ENCODE assay signal across 32 cellular contexts in the genomic region with DNA sequence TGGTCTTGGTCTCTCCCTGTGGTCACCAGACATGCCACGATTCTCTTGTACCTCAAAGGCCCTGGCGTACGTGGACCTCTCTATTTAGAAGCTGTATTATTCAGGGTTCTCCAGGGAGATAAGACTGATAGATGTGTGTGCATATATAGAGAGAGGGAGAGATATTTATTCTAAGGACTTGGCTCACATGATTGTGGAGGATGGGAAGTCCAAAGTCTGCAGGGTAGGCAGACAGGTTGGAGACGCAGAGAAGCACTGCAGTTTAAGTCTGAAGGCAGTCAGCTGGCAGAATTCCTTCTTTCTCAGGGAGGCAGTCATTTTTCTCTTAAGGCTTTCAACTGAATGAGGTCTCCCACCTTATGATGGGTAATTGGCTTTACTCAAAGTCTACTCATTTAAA. TPM values are rescaled to one million over a fixed set of nuclear protein-coding genes. Genes with fewer than 3 reads are reported as not detected.
"Had no signal": no experiment of that assay in that cellular context is flagged by ENCODE, and none has a peak within 500 bp of the region (broad histone marks: within the 10 kb centered on the region; RNA-seq: fewer than 3 reads in every experiment).

No MANE protein-coding gene starts in this region.

- H3K4me1 ChIP-seq: ascending aorta had no signal

- H3K36me3 Mint-ChIP-seq: activated CD8-positive, alpha-beta memory T cell treated with anti-CD3 and anti-CD28 coated beads, Interleukin-2, amount 10 ng/mL, durations not matched to agents 7 days and 5 days; activated naive CD4-positive, alpha-beta T cell treated with anti-CD3 and anti-CD28 coated beads, Interleukin-2, amount 50 U/mL, for 24 hours; IgD-negative memory B cell had no signal

- H3K27ac Mint-ChIP-seq: activated CD8-positive, alpha-beta memory T cell treated with anti-CD3 and anti-CD28 coated beads, Interleukin-2, amount 10 ng/mL, durations not matched to agents 7 days and 5 days; activated naive CD4-positive, alpha-beta T cell treated with anti-CD3 and anti-CD28 coated beads, Interleukin-2, amount 50 U/mL, for 24 hours; activated T-cell treated with anti-CD3 and anti-CD28 coated beads, Interleukin-2, amount 50 U/mL, for 24 hours; activated T-helper 1 cell treated with anti-CD3 and anti-CD28 coated beads, Interleukin-12 subunit alpha, Interleukin-12 subunit beta, Interleukin-2, Interleukin-4 antibody, amounts not matched to agents 30 ng/mL and 10 ng/mL and 1 ng/mL, durations not matched to agents 14 hours and 24 hours and 36 hours; IgD-negative memory B cell had no signal

- ATAC-seq: activated CD8-positive, alpha-beta memory T cell treated with anti-CD3 and anti-CD28 coated beads, Interleukin-2, amount 10 ng/mL, durations not matched to agents 7 days and 5 days; body of pancreas had no signal

- H3K27me3 ChIP-seq: ascending aorta, body of pancreas, Peyer's patch had no signal

- H3K9me3 Mint-ChIP-seq: activated naive CD4-positive, alpha-beta T cell treated with anti-CD3 and anti-CD28 coated beads, Interleukin-2, amount 50 U/mL, for 24 hours; activated T-cell treated with anti-CD3 and anti-CD28 coated beads, Interleukin-2, amount 50 U/mL, for 24 hours; activated T-helper 1 cell treated with anti-CD3 and anti-CD28 coated beads, Interleukin-12 subunit alpha, Interleukin-12 subunit beta, Interleukin-2, Interleukin-4 antibody, amounts not matched to agents 30 ng/mL and 10 ng/mL and 1 ng/mL, durations not matched to agents 14 hours and 24 hours and 36 hours; IgD-negative memory B cell had no signal

- H3K4me3 ChIP-seq: ascending aorta, body of pancreas, Peyer's patch, SJCRH30 had no signal

- H3K27ac ChIP-seq: ascending aorta, body of pancreas, RWPE1, SJCRH30, WERI-Rb-1 had no signal

- DNase-seq: activated CD4-positive, alpha-beta T cell treated with anti-CD3 and anti-CD28 coated beads for 4 hours; activated CD8-positive, alpha-beta memory T cell treated with anti-CD3 and anti-CD28 coated beads, Interleukin-2, amount 10 ng/mL, durations not matched to agents 7 days and 5 days; activated effector memory CD4-positive, alpha-beta T cell treated with Interleukin-2 at 50 U/mL for 16 hours; activated naive CD4-positive, alpha-beta T cell; activated T-cell treated with anti-CD3 and anti-CD28 coated beads, Interleukin-2, amount 50 U/mL, for 24 hours; amniotic stem cell; KG1; NCI-H1092; NCI-H1417; NCI-H1930; NCI-H2171; NCI-H2227 treated with DMSO at 0.1 percent for 48 hours; NCI-H446 treated with DMSO at 0.1 percent for 48 hours; NCI-H524 treated with DMSO at 0.1 percent for 48 hours; NCI-H774; NK-92 treated with Interleukin-12 subunit alpha and Interleukin-12 subunit beta, amount 100 ng/mL, for 24 hours; OCI-M1; Right ventricle myocardium superior; SJCRH30; SK-N-SH; T-helper 1 cell; WERI-Rb-1 had no signal

- H3K9me3 ChIP-seq: ascending aorta, body of pancreas, Peyer's patch, SJCRH30, SK-N-SH had no signal

- H3K36me3 ChIP-seq: ascending aorta, Peyer's patch, SJCRH30, WERI-Rb-1 had no signal

- H3K4me3 Mint-ChIP-seq: activated CD8-positive, alpha-beta memory T cell treated with anti-CD3 and anti-CD28 coated beads, Interleukin-2, amount 10 ng/mL, durations not matched to agents 7 days and 5 days; activated naive CD4-positive, alpha-beta T cell treated with anti-CD3 and anti-CD28 coated beads, Interleukin-2, amount 50 U/mL, for 24 hours; activated T-cell treated with anti-CD3 and anti-CD28 coated beads, Interleukin-2, amount 50 U/mL, for 24 hours; activated T-helper 1 cell treated with anti-CD3 and anti-CD28 coated beads, Interleukin-12 subunit alpha, Interleukin-12 subunit beta, Interleukin-2, Interleukin-4 antibody, amounts not matched to agents 30 ng/mL and 10 ng/mL and 1 ng/mL, durations not matched to agents 14 hours and 24 hours and 36 hours; IgD-negative memory B cell had no signal

RNA-seq across cellular contexts. Expression of gene C9orf57, which starts 16.3 kb away (rescaled TPM):
- total RNA-seq: activated CD8-positive, alpha-beta memory T cell treated with anti-CD3 and anti-CD28 coated beads, Interleukin-2, amount 10 ng/mL, durations not matched to agents 7 days and 5 days; activated T-helper 1 cell treated with anti-CD3 and anti-CD28 coated beads, Interleukin-12 subunit alpha, Interleukin-12 subunit beta, Interleukin-2, Interleukin-4 antibody, amounts not matched to agents 30 ng/mL and 10 ng/mL and 1 ng/mL, durations not matched to agents 14 hours and 24 hours and 36 hours; ascending aorta; body of pancreas; bronchial epithelial cell; LHCN-M2; Peyer's patch; Right ventricle myocardium superior; SJCRH30; T-helper 2 cell treated with Interferon-gamma antibody and Interleukin-4, amounts not matched to agents 100 ng/mL and 5 ng/mL, for 36 hours had no signal
- polyA plus RNA-seq: IgD-negative memory B cell, SK-N-SH had no signal
